20 cellular contexts compared by ENCODE assay signal in the genomic region with DNA sequence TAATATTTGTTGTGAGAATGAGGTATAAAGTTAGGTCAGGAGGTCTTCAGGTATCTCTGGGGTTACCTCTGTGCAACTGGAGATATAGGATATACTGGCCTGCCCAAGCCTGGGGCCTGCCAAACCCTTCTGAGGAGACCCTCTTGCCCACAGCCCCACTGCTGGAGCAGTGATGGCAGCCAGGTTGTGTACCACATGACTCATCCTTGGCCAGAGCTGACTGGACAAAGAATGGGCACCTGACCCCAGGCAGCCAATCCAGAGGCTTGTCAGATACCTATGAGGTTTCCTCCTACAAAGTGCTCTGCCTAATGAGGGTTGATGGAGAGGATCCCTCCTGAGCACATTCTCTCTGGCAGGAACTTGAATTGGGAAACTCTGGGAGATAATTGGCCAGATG. TPM values are rescaled to one million over a fixed set of nuclear protein-coding genes. Genes with fewer than 3 reads are reported as not detected.
DNase-seq lines count a peak whose midpoint lies in the region; ATAC-seq, FAIRE-seq and TF ChIP-seq lines count a peak whose summit lies in the region.
"Had no signal": no experiment of that assay in that cellular context is flagged by ENCODE, and none has a peak within 500 bp of the region (broad histone marks: within the 10 kb centered on the region; RNA-seq: fewer than 3 reads in every experiment).

No MANE protein-coding gene starts in this region.

- H2AK5ac ChIP-seq in IMR-90 (ENCODE audit: low read depth, low read length) = peak overlapping the region; percentile 77; the same call in 1 of the 2 replicates

- H2AFZ ChIP-seq in IMR-90 (replicated peaks; ENCODE audit: low read length, poor library complexity) = no peak overlapping the region
- H2AFZ ChIP-seq in GM12878 (ENCODE audit: control insufficient read depth, low read depth, low read length) = no peak overlapping the region
- H2AFZ ChIP-seq: GM23338 had no signal

- ATAC-seq in IMR-90 (ENCODE audit: low read depth) (no peak), GM12878 (no peak)
- ATAC-seq: GM23338 had no signal

- intact Hi-C loops in IMR-90 (cut with micrococcal nuclease) (loop anchor here (10.0 kb wide), 1 partner anchor 243 kb away; no protein-coding TSS in a partner anchor), GM12878 (cut with micrococcal nuclease; ENCODE audit: unreplicated experiment) (loop anchor here (10.0 kb wide), 1 partner anchor 223 kb away; no protein-coding TSS in a partner anchor), spleen (cut with DNase I; ENCODE audit: low total_unique reads) (no loop called here)
- intact Hi-C loops in CD4-positive, alpha-beta memory T cell (cut with micrococcal nuclease) = no loop called here

- SMC1A ChIA-PET in GM12878 (lab: Charles Lee; ENCODE audit: uncharacterized antibody, unreplicated experiment) = no interaction called here

- peaks cover 0 to 6% (median 3%) of the 10 kb centered on the region in 4 donors for H3K4me1 Mint-ChIP-seq in CD4-positive, alpha-beta memory T cell
- H3K4me1 Mint-ChIP-seq: CD8-positive, alpha-beta memory T cell had no signal

- peak overlapping the region; percentile 77; the same call in 1 of the 2 replicates for H2BK120ac ChIP-seq in IMR-90 (ENCODE audit: low read depth, low read length)

- dilution Hi-C loops in IMR-90 (cut with HindIII; ENCODE audit: low sequenced_read_pairs, unreplicated experiment) = no loop called here

- H3K18ac ChIP-seq in IMR-90 (ENCODE audit: low read depth, low read length) = no peak overlapping the region

- H3K56ac ChIP-seq in IMR-90 (ENCODE audit: extremely low read depth, insufficient read depth, low read length) = no peak overlapping the region

- no peak for FAIRE-seq in GM12878 (lab: Jason Lieb, UNC)
- FAIRE-seq: G401.6, H54 had no signal

- H3K4me1 ChIP-seq in IMR-90 (ENCODE audit: control insufficient read depth, insufficient read depth, low read length) (peaks cover 15% of the 10 kb centered on the region), GM12878 (ENCODE audit: control insufficient read depth, insufficient read depth, low read length) (no peaks in the 10 kb centered on the region), spleen (peaks cover 0 to 10% (median 4%) of the 10 kb centered on the region in 6 donors)
- no peaks in the 10 kb centered on the region for H3K4me1 ChIP-seq in CD4-positive, alpha-beta memory T cell (ENCODE audit: insufficient read depth, low read length)

- RAD21 ChIA-PET in GM12878 (lab: Charles Lee; ENCODE audit: unreplicated experiment) = no interaction called here

- H3K4me3 ChIP-seq in IMR-90 (ENCODE audit: insufficient read depth, low read depth, low read length) = no peak overlapping the region
- no peak overlapping the region for H3K4me3 ChIP-seq in GM12878
- H3K4me3 ChIP-seq in spleen = no peak overlapping the region
- no peak overlapping the region for H3K4me3 ChIP-seq in CD4-positive, alpha-beta memory T cell (ENCODE audit: low read length in 2 of 2)
- H3K4me3 ChIP-seq: BLaER1 treated with 17β-estradiol and CSF1 and Interleukin-3, amounts not matched to agents 10 nM and 100 nM; GM23338 had no signal

- no peak overlapping the region for H3K4me3 Mint-ChIP-seq in CD4-positive, alpha-beta memory T cell
- H3K4me3 Mint-ChIP-seq: B cell; CD8-positive, alpha-beta memory T cell; GM23338 had no signal

- H3K9me3 Mint-ChIP-seq in CD4-positive, alpha-beta memory T cell = no peaks in the 10 kb centered on the region
- H3K9me3 Mint-ChIP-seq: CD8-positive, alpha-beta memory T cell; GM23338 had no signal

- H3K4me2 ChIP-seq in IMR-90 (ENCODE audit: low read depth, low read length) = no peak overlapping the region
- no peak overlapping the region for H3K4me2 ChIP-seq in GM12878 (ENCODE audit: control insufficient read depth, insufficient read depth)
- H3K4me2 ChIP-seq: BLaER1 treated with 17β-estradiol and CSF1 and Interleukin-3, amounts not matched to agents 10 nM and 100 nM; GM23338 had no signal

- BruUV-seq in IMR-90 (replicated peaks; lab: Mats Ljungman, UMichigan) = no TSS peak
- BruUV-seq in GM12878 (replicated peaks; lab: Mats Ljungman, UMichigan) = no TSS peak

- no peak overlapping the region for H4K91ac ChIP-seq in IMR-90 (ENCODE audit: insufficient read depth, low read depth, low read length)

- CTCF ChIA-PET in IMR-90 (lab: Yijun Ruan, JAX) = interaction anchor here (0.7 kb wide), 1 partner anchor 459 kb away, joined by 3 read pairs; no protein-coding TSS in a partner anchor
- CTCF ChIA-PET in GM12878 (lab: Yijun Ruan, JAX) = interaction anchor here (7.1 kb wide), 1 partner anchor 464 kb away, joined by 97 read pairs; no protein-coding TSS in a partner anchor
- CTCF ChIA-PET in CD4-positive, alpha-beta memory T cell (lab: Charles Lee; ENCODE audit: partially characterized antibody) = no interaction called here

- H3K9me3 ChIP-seq in IMR-90 (ENCODE audit: control insufficient read depth, insufficient read depth, low read length) = no peaks in the 10 kb centered on the region
- H3K9me3 ChIP-seq in GM12878 (replicated peaks; ENCODE audit: control insufficient read depth, insufficient read depth, low read length) = no peaks in the 10 kb centered on the region
- no peaks in the 10 kb centered on the region for H3K9me3 ChIP-seq in spleen
- no peaks in the 10 kb centered on the region for H3K9me3 ChIP-seq in CD4-positive, alpha-beta memory T cell (ENCODE audit: control insufficient read depth in 1 of 2, low read length in 2 of 2)
- H3K9me3 ChIP-seq: BLaER1 treated with 17β-estradiol and CSF1 and Interleukin-3, amounts not matched to agents 10 nM and 100 nM had no signal

- no peaks in the 10 kb centered on the region for H3K79me2 ChIP-seq in GM12878 (ENCODE audit: control insufficient read depth, insufficient read depth, low read length)

- no peak for TF ChIP-seq POLR2A in IMR-90 (IDR thresholded peaks at IDR 0.05; ENCODE audit: low read depth, low read length)
- TF ChIP-seq POLR2A in GM12878 (IDR thresholded peaks at IDR 0.05; ENCODE audit: low read depth, low read length) = no peak
- no peak for TF ChIP-seq POLR2A in spleen (IDR thresholded peaks at IDR 0.05)

- H3K9ac ChIP-seq in IMR-90 (ENCODE audit: low read depth, low read length) (no peak overlapping the region), GM12878 (ENCODE audit: control insufficient read depth, insufficient read depth, low read length) (no peak overlapping the region)
- H3K9ac ChIP-seq: BLaER1 treated with 17β-estradiol and CSF1 and Interleukin-3, amounts not matched to agents 10 nM and 100 nM had no signal

- peak overlapping the region; percentile 35 for H3K4ac ChIP-seq in IMR-90 (ENCODE audit: low read depth, low read length)

- peak overlapping the region; percentile 65; the same call in 1 of the 2 replicates for H3K14ac ChIP-seq in IMR-90 (replicated peaks; ENCODE audit: low read depth, low read length)

- peak overlapping the region; percentile 60 for H2AK9ac ChIP-seq in IMR-90 (replicated peaks; ENCODE audit: low read depth, low read length, poor library complexity)

- DNase-seq in DMS 273 (lab: John Stamatoyannopoulos, UW; ENCODE audit: unreplicated experiment) (peak; percentile 8), DMS 273 treated with DMSO at 0.1 percent for 48 hours (lab: John Stamatoyannopoulos, UW) (no peak), IMR-90 (no peak), GM12878 (ENCODE audit: low read depth, low spot score) (no peak), spleen (peak; percentile 50), nucleus accumbens (lab: John Stamatoyannopoulos, UW) (no peak)
- DNase-seq in CD4-positive, alpha-beta memory T cell = no peak
- DNase-seq: CD8-positive, alpha-beta memory T cell; COR-L47; DMS153; DND-41; EL; KG1 had no signal

- POLR2A ChIA-PET in IMR-90 (lab: Charles Lee; ENCODE audit: unreplicated experiment) (no interaction called here), GM12878 (lab: Charles Lee) (no interaction called here)
- POLR2A ChIA-PET in CD4-positive, alpha-beta memory T cell (lab: Charles Lee; ENCODE audit: partially characterized antibody) = no interaction called here

- H4K20me1 ChIP-seq in IMR-90 (ENCODE audit: insufficient read depth, low read length) (0 out of 2 replicates have a peak, but pooled peaks cover 3% of the 10 kb centered on the region), GM12878 (ENCODE audit: control insufficient read depth, insufficient read depth) (no peaks in the 10 kb centered on the region)
- H4K20me1 ChIP-seq: BLaER1 treated with 17β-estradiol and CSF1 and Interleukin-3, amounts not matched to agents 10 nM and 100 nM had no signal

- no peaks in the 10 kb centered on the region for H3K36me3 Mint-ChIP-seq in CD4-positive, alpha-beta memory T cell
- H3K36me3 Mint-ChIP-seq: CD8-positive, alpha-beta memory T cell had no signal

- H3K79me1 ChIP-seq in IMR-90 (ENCODE audit: low read depth in 1 of 2, low read length in 2 of 2) = peaks cover 0 to 33% of the 10 kb centered on the region in 2 experiments; a peak in 2 of 4 replicates

- peak overlapping the region; percentile 37; the same call in 1 of the 2 replicates for H4K5ac ChIP-seq in IMR-90 (ENCODE audit: low read depth, low read length)

- peaks cover 4% of the 10 kb centered on the region in 2 donors for H3K27me3 Mint-ChIP-seq in CD4-positive, alpha-beta memory T cell
- H3K27me3 Mint-ChIP-seq: B cell had no signal

- no peak overlapping the region for H2BK15ac ChIP-seq in IMR-90 (ENCODE audit: low read depth, low read length)

- H3K36me3 ChIP-seq in IMR-90 (ENCODE audit: control insufficient read depth, insufficient read depth, low read length) (peaks cover 1% of the 10 kb centered on the region; the same call in 1 of the 2 replicates), GM12878 (ENCODE audit: control insufficient read depth in 2 of 2, insufficient read depth in 2 of 2, low read length in 1 of 2) (no peaks in the 10 kb centered on the region), spleen (no peaks in the 10 kb centered on the region)
- H3K36me3 ChIP-seq in CD4-positive, alpha-beta memory T cell (ENCODE audit: insufficient read depth, low read length) = no peaks in the 10 kb centered on the region
- H3K36me3 ChIP-seq: BLaER1 treated with 17β-estradiol and CSF1 and Interleukin-3, amounts not matched to agents 10 nM and 100 nM had no signal

- H3K23ac ChIP-seq in IMR-90 (ENCODE audit: low read depth, low read length) = no peak overlapping the region

- H3K27ac Mint-ChIP-seq in CD4-positive, alpha-beta memory T cell = no peak overlapping the region
- H3K27ac Mint-ChIP-seq: B cell; CD8-positive, alpha-beta memory T cell; GM23338 had no signal

- H3K27ac ChIP-seq in IMR-90 (ENCODE audit: insufficient read depth, low read length) = no peak overlapping the region
- no peak overlapping the region for H3K27ac ChIP-seq in GM12878 (ENCODE audit: control insufficient read depth, insufficient read depth)
- no peak overlapping the region for H3K27ac ChIP-seq in spleen
- no peak overlapping the region for H3K27ac ChIP-seq in CD4-positive, alpha-beta memory T cell (ENCODE audit: low read depth, low read length)
- H3K27ac ChIP-seq: 22Rv1; BLaER1 treated with 17β-estradiol and CSF1 and Interleukin-3, amounts not matched to agents 10 nM and 100 nM; HL-60 had no signal

- H4K8ac ChIP-seq in IMR-90 (ENCODE audit: low read depth in 2 of 2, low read length in 2 of 2) = no peak overlapping the region

- peak overlapping the region; percentile 83 for H2BK20ac ChIP-seq in IMR-90 (ENCODE audit: low read depth, low read length)

- no peak for TF ChIP-seq CTCF in IMR-90 (conservative IDR thresholded peaks at IDR 0.05; ENCODE audit: low read depth, low read length)
- TF ChIP-seq CTCF in GM12878 (IDR thresholded peaks at IDR 0.05 in 2 of 3, conservative IDR thresholded peaks at IDR 0.05 in 1 of 3; ENCODE audit: control insufficient read depth in 2 of 3, extremely low read depth in 1 of 3, insufficient read depth in 1 of 3, low read depth in 3 of 3, low read length in 3 of 3) = no peak
- TF ChIP-seq CTCF in spleen (IDR thresholded peaks at IDR 0.05 in 8 of 11, conservative IDR thresholded peaks at IDR 0.05 in 3 of 11) = no peak

- H3K9me1 ChIP-seq in IMR-90 (ENCODE audit: insufficient read depth, low read length) = peaks cover 15% of the 10 kb centered on the region

- H2BK5ac ChIP-seq in IMR-90 (ENCODE audit: low read depth, low read length, poor library complexity, severe bottlenecking) = peak overlapping the region; percentile 20

- H3K27me3 ChIP-seq in IMR-90 (ENCODE audit: control insufficient read depth, insufficient read depth, low read length) (no peaks in the 10 kb centered on the region), GM12878 (replicated peaks in 1 of 2; ENCODE audit: control insufficient read depth in 2 of 2, insufficient read depth in 2 of 2, low read length in 1 of 2) (no peaks in the 10 kb centered on the region), spleen (replicated peaks in 1 of 7) (peaks cover 0 to 19% (median 0%) of the 10 kb centered on the region in 7 donors)
- no peaks in the 10 kb centered on the region for H3K27me3 ChIP-seq in CD4-positive, alpha-beta memory T cell (ENCODE audit: insufficient read depth, low read length)
- H3K27me3 ChIP-seq: BLaER1 treated with 17β-estradiol and CSF1 and Interleukin-3, amounts not matched to agents 10 nM and 100 nM had no signal

- no peak for TF ChIP-seq EP300 in GM12878 (IDR thresholded peaks at IDR 0.05; ENCODE audit: borderline replicate concordance in 1 of 2, control insufficient read depth in 1 of 2, low read depth in 2 of 2, low read length in 2 of 2)

- TF ChIP-seq RAD21 in IMR-90 (IDR thresholded peaks at IDR 0.05; ENCODE audit: low read length) (no peak), GM12878 (IDR thresholded peaks at IDR 0.05; ENCODE audit: insufficient read depth, low read depth, low read length) (no peak)

- in situ Hi-C loops in IMR-90 (cut with MboI; ENCODE audit: low sequenced_read_pairs) (no loop called here), GM12878 (cut with MboI) (no loop called here)

RNA-seq across cellular contexts. Expression of a gene that starts 56.1 kb away (rescaled TPM):
- total RNA-seq in IMR-90 (2012; rRNA removed) (35.6 and 36.9 TPM in 2 replicates), GM12878 (2014; rRNA removed) (1.1 and 1.2 TPM in 2 replicates), GM12878 (2014; rRNA removed; fragmentation: Illumina TruSeq; extraction: Trizol) (0.32 and 0.67 TPM in 2 replicates), GM12878 (2021) (1.2 and 1.4 TPM in 2 replicates), spleen (10 to 100 TPM; 10.7 to 27.2 (median 13.0) TPM)
- polyA plus RNA-seq in IMR-90 (2012; rRNA removed) (62.7 and 75.3 TPM in 2 replicates), GM12878 (2011; rRNA removed) (0.46 and 1.1 TPM in 2 replicates), GM12878 (2014; fragmentation: Illumina TruSeq; extraction: Trizol) (0.37 and 0.41 TPM in 2 replicates), GM12878 (2014; fragmentation: Nextera tagmentation; extraction: Ambion mirVana) (under 1 TPM; 0.04 to 0.06 TPM), GM12878 (2014; rRNA removed) (1.2 and 1.4 TPM in 2 replicates), GM12878 (2016; fragmentation: Nextera tagmentation; extraction: Ambion mirVana) (1 to 10 TPM; 1.0 to 1.6 TPM), spleen (1 to 10 TPM; 2.7 to 8.0 (median 5.7) TPM)
- 64.9 and 68.1 TPM in 2 replicates for polyA plus RNA-seq in IMR-90 (2012; cell fraction: cytosol; rRNA removed)
- polyA plus RNA-seq in IMR-90 (2012; cell fraction: nucleus; rRNA removed; ENCODE audit: low replicate concordance) = 82.5 and 192 TPM in 2 replicates
- total RNA-seq in GM12878 (2013; cell fraction: nucleolus; rRNA removed) = 2.2 and 2.3 TPM in 2 replicates
- polyA plus RNA-seq in GM12878 (2011; ENCODE audit: low read depth) = 0.39 TPM
- polyA plus RNA-seq in GM12878 (2011; cell fraction: cytosol; rRNA removed) = 1.5 and 1.9 TPM in 2 replicates
- polyA plus RNA-seq in GM12878 (2011; cell fraction: nucleus; rRNA removed) = 3.7 and 4.4 TPM in 2 replicates
- polyA plus RNA-seq in GM12878 (2012) = 1.0 and 1.1 TPM in 2 replicates
- 1.5 and 2.2 TPM in 2 replicates for polyA minus RNA-seq in GM12878 (2011; rRNA and poly(A)+ RNA removed)
- polyA minus RNA-seq in GM12878 (2011; cell fraction: cytosol; rRNA and poly(A)+ RNA removed) = 1.7 TPM in 1 of 2 replicates, not detected in the other
- 0.97 and 3.1 TPM in 2 replicates for polyA minus RNA-seq in GM12878 (2011; cell fraction: nucleus; rRNA and poly(A)+ RNA removed)
- 10 to 100 TPM; 11.2 to 11.4 TPM for total RNA-seq in CD4-positive, alpha-beta memory T cell
- polyA plus RNA-seq in CD4-positive, alpha-beta memory T cell = 10 to 100 TPM in 1 of 2 donors, 1 to 10 TPM in 1; 2.1 to 11.0 TPM

Comparison
In these comparisons a context has a peak if more than half of its experiments do, and no peak if none do; other contexts are left out.
1. DNase-seq: peak in DMS 273 (single experiment) and spleen (single experiment); none in DMS 273 treated with DMSO at 0.1 percent for 48 hours (single experiment), IMR-90 (single experiment), GM12878 (single experiment), nucleus accumbens (0 of 56) and CD4-positive, alpha-beta memory T cell (0 of 5).
2. intact Hi-C loops: an anchor here in IMR-90 (10.0 kb wide) and GM12878 (10.0 kb wide); none called in spleen and CD4-positive, alpha-beta memory T cell.